In genomic region chr7:140196361-140197217, GRCh38 we compare ENCODE assay signal across 1 cellular context.
TF ChIP-seq lines count a peak whose summit lies in the region.

No MANE protein-coding gene starts in this region.

TF ChIP-seq in K562, 482 proteins besides CTCF, POLR2A, EP300 and RAD21 (continues in another document):
- TF ChIP-seq ZFP30 (CRISPR knock-in tag; IDR thresholded peaks at IDR 0.05; ENCODE audit: borderline replicate concordance): no peak
- TF ChIP-seq ATF3 (IDR thresholded peaks at IDR 0.05): peak; percentile 84
- TF ChIP-seq ATF3 (CRISPR knock-in tag; conservative IDR thresholded peaks at IDR 0.05): no peak
- no peak for TF ChIP-seq EWSR1 (IDR thresholded peaks at IDR 0.05; ENCODE audit: borderline replicate concordance, low read depth, partially characterized antibody)
- TF ChIP-seq KDM1A (IDR thresholded peaks at IDR 0.05): peak; percentile 49 to 62; a peak in 3 of 4 replicates
- TF ChIP-seq CEBPG (CRISPR knock-in tag; IDR thresholded peaks at IDR 0.05): peak; percentile 47; the same call in 1 of the 2 replicates
- no peak for TF ChIP-seq CEBPG (tag; conservative IDR thresholded peaks at IDR 0.05 in 1 of 2, IDR thresholded peaks at IDR 0.05 in 1 of 2)
- TF ChIP-seq, protein P1, sequence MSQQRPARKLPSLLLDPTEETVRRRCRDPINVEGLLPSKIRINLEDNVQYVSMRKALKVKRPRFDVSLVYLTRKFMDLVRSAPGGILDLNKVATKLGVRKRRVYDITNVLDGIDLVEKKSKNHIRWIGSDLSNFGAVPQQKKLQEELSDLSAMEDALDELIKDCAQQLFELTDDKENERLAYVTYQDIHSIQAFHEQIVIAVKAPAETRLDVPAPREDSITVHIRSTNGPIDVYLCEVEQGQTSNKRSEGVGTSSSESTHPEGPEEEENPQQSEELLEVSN (IDR thresholded peaks at IDR 0.05; ENCODE audit: borderline replicate concordance in 1 of 2, extremely low read depth in 1 of 2, insufficient read depth in 1 of 2, insufficient read length in 1 of 2, low read depth in 1 of 2, low read length in 1 of 2, poor library complexity in 1 of 2, severe bottlenecking in 1 of 2): peak in 1 of 2 experiments; percentile 66
- TF ChIP-seq, protein P2, sequence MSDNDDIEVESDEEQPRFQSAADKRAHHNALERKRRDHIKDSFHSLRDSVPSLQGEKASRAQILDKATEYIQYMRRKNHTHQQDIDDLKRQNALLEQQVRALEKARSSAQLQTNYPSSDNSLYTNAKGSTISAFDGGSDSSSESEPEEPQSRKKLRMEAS (CRISPR knock-in tag; IDR thresholded peaks at IDR 0.05): peak; percentile 66
- no peak for TF ChIP-seq EGR1 (conservative IDR thresholded peaks at IDR 0.05)
- no peak for TF ChIP-seq ILK (tag; IDR thresholded peaks at IDR 0.05; ENCODE audit: borderline replicate concordance, low read depth)
- TF ChIP-seq STAG1 (CRISPR knock-in tag; IDR thresholded peaks at IDR 0.05; ENCODE audit: borderline replicate concordance): 0 out of 2 replicates have a peak, but pooled peaks have one; percentile 25
- TF ChIP-seq, protein P3, sequence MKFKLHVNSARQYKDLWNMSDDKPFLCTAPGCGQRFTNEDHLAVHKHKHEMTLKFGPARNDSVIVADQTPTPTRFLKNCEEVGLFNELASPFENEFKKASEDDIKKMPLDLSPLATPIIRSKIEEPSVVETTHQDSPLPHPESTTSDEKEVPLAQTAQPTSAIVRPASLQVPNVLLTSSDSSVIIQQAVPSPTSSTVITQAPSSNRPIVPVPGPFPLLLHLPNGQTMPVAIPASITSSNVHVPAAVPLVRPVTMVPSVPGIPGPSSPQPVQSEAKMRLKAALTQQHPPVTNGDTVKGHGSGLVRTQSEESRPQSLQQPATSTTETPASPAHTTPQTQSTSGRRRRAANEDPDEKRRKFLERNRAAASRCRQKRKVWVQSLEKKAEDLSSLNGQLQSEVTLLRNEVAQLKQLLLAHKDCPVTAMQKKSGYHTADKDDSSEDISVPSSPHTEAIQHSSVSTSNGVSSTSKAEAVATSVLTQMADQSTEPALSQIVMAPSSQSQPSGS (CRISPR knock-in tag; IDR thresholded peaks at IDR 0.05): peak; percentile 37; the same call in 1 of the 2 replicates
- TF ChIP-seq ATF1 (CRISPR knock-in tag; IDR thresholded peaks at IDR 0.05): no peak
- TF ChIP-seq ATF1 (tag; IDR thresholded peaks at IDR 0.05): peak; percentile 24; the same call in 1 of the 2 replicates
- 0 out of 4 replicates have a peak, but pooled peaks of 1 of the 2 experiments have one; percentile 41 for TF ChIP-seq TEAD1 (CRISPR knock-in tag; IDR thresholded peaks at IDR 0.05)
- no peak for TF ChIP-seq ZNF77 (CRISPR knock-in tag; IDR thresholded peaks at IDR 0.05)
- TF ChIP-seq CBX3 (IDR thresholded peaks at IDR 0.05; ENCODE audit: borderline replicate concordance in 1 of 2, low read length in 2 of 2): peak in 1 of 2 experiments; percentile 80; a peak in 1 of 3 replicates
- TF ChIP-seq CBX1 (IDR thresholded peaks at IDR 0.05; ENCODE audit: low read depth): peak; percentile 60; the same call in 1 of the 2 replicates
- no peak for TF ChIP-seq TSC22D4 (tag; IDR thresholded peaks at IDR 0.05)
- TF ChIP-seq, protein P4, sequence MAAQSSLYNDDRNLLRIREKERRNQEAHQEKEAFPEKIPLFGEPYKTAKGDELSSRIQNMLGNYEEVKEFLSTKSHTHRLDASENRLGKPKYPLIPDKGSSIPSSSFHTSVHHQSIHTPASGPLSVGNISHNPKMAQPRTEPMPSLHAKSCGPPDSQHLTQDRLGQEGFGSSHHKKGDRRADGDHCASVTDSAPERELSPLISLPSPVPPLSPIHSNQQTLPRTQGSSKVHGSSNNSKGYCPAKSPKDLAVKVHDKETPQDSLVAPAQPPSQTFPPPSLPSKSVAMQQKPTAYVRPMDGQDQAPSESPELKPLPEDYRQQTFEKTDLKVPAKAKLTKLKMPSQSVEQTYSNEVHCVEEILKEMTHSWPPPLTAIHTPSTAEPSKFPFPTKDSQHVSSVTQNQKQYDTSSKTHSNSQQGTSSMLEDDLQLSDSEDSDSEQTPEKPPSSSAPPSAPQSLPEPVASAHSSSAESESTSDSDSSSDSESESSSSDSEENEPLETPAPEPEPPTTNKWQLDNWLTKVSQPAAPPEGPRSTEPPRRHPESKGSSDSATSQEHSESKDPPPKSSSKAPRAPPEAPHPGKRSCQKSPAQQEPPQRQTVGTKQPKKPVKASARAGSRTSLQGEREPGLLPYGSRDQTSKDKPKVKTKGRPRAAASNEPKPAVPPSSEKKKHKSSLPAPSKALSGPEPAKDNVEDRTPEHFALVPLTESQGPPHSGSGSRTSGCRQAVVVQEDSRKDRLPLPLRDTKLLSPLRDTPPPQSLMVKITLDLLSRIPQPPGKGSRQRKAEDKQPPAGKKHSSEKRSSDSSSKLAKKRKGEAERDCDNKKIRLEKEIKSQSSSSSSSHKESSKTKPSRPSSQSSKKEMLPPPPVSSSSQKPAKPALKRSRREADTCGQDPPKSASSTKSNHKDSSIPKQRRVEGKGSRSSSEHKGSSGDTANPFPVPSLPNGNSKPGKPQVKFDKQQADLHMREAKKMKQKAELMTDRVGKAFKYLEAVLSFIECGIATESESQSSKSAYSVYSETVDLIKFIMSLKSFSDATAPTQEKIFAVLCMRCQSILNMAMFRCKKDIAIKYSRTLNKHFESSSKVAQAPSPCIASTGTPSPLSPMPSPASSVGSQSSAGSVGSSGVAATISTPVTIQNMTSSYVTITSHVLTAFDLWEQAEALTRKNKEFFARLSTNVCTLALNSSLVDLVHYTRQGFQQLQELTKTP (IDR thresholded peaks at IDR 0.05; ENCODE audit: low read depth in 1 of 2, partially characterized antibody in 2 of 2): no peak
- no peak for TF ChIP-seq SREBF1 (IDR thresholded peaks at IDR 0.05; ENCODE audit: borderline replicate concordance, low read depth, low read length)
- 0 out of 2 replicates have a peak, but pooled peaks have one; percentile 28 for TF ChIP-seq ZNF589 (CRISPR knock-in tag; IDR thresholded peaks at IDR 0.05; ENCODE audit: low read depth)
- TF ChIP-seq, protein P5, sequence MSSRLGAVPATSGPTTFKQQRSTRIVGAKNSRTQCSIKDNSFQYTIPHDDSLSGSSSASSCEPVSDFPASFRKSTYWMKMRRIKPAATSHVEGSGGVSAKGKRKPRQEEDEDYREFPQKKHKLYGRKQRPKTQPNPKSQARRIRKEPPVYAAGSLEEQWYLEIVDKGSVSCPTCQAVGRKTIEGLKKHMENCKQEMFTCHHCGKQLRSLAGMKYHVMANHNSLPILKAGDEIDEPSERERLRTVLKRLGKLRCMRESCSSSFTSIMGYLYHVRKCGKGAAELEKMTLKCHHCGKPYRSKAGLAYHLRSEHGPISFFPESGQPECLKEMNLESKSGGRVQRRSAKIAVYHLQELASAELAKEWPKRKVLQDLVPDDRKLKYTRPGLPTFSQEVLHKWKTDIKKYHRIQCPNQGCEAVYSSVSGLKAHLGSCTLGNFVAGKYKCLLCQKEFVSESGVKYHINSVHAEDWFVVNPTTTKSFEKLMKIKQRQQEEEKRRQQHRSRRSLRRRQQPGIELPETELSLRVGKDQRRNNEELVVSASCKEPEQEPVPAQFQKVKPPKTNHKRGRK (tag; IDR thresholded peaks at IDR 0.05): peak; percentile 32; the same call in 1 of the 2 replicates
- TF ChIP-seq PRMT5 (CRISPR knock-in tag; IDR thresholded peaks at IDR 0.05): no peak
- TF ChIP-seq ZFX (CRISPR knock-in tag; IDR thresholded peaks at IDR 0.05): 0 out of 2 replicates have a peak, but pooled peaks have one; percentile 22
- 0 out of 2 replicates have a peak, but pooled peaks have one; percentile 20 for TF ChIP-seq CREB3L1 (IDR thresholded peaks at IDR 0.05; ENCODE audit: borderline replicate concordance, low read depth)
- TF ChIP-seq ZKSCAN3 (CRISPR knock-in tag; IDR thresholded peaks at IDR 0.05): no peak
- no peak for TF ChIP-seq ZNF75A (CRISPR knock-in tag; IDR thresholded peaks at IDR 0.05)
- no peak for TF ChIP-seq JUND (IDR thresholded peaks at IDR 0.05; ENCODE audit: borderline replicate concordance, low read depth, low read length)
- TF ChIP-seq JUND (tag; IDR thresholded peaks at IDR 0.05; ENCODE audit: borderline replicate concordance, low read depth, low read length): peak; percentile 59; the same call in 2 of the 3 replicates
- peak; percentile 93 for TF ChIP-seq BCOR (IDR thresholded peaks at IDR 0.05)
- TF ChIP-seq RBM25 (IDR thresholded peaks at IDR 0.05; ENCODE audit: low read depth, low read length, severe bottlenecking): peak; percentile 93
- no peak for TF ChIP-seq PBX2 (CRISPR knock-in tag; IDR thresholded peaks at IDR 0.05; ENCODE audit: low read depth)
- TF ChIP-seq PBX2 (tag; conservative IDR thresholded peaks at IDR 0.05; ENCODE audit: low read depth): no peak
- no peak for TF ChIP-seq ZNF436 (CRISPR knock-in tag; IDR thresholded peaks at IDR 0.05)
- peak; percentile 100 for TF ChIP-seq ZNF766 (CRISPR knock-in tag; conservative IDR thresholded peaks at IDR 0.05)
- TF ChIP-seq, protein P6, sequence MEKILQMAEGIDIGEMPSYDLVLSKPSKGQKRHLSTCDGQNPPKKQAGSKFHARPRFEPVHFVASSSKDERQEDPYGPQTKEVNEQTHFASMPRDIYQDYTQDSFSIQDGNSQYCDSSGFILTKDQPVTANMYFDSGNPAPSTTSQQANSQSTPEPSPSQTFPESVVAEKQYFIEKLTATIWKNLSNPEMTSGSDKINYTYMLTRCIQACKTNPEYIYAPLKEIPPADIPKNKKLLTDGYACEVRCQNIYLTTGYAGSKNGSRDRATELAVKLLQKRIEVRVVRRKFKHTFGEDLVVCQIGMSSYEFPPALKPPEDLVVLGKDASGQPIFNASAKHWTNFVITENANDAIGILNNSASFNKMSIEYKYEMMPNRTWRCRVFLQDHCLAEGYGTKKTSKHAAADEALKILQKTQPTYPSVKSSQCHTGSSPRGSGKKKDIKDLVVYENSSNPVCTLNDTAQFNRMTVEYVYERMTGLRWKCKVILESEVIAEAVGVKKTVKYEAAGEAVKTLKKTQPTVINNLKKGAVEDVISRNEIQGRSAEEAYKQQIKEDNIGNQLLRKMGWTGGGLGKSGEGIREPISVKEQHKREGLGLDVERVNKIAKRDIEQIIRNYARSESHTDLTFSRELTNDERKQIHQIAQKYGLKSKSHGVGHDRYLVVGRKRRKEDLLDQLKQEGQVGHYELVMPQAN (IDR thresholded peaks at IDR 0.05; ENCODE audit: borderline replicate concordance): 0 out of 2 replicates have a peak, but pooled peaks have one; percentile 25
- TF ChIP-seq ADNP (tag; IDR thresholded peaks at IDR 0.05): peak; percentile 73; the same call in 1 of the 2 replicates
- TF ChIP-seq TRIM24 (IDR thresholded peaks at IDR 0.05): peak; percentile 32 to 42; a peak in 2 of 4 replicates
- no peak for TF ChIP-seq NBN (IDR thresholded peaks at IDR 0.05; ENCODE audit: low read depth)
- TF ChIP-seq SPI1 (IDR thresholded peaks at IDR 0.05; ENCODE audit: borderline replicate concordance, low read depth, low read length): 0 out of 2 replicates have a peak, but pooled peaks have one; percentile 37
- TF ChIP-seq HDAC2 (IDR thresholded peaks at IDR 0.05): peak; percentile 61; the same call in 1 of the 2 replicates
- 0 out of 2 replicates have a peak, but pooled peaks have one; percentile 19 for TF ChIP-seq ESRRA (IDR thresholded peaks at IDR 0.05; ENCODE audit: borderline replicate concordance, low read depth)
